ENCODE assay signal across 23 cellular contexts in genomic region chr7:15197359-15197977, GRCh38.
DNase-seq lines count a peak whose midpoint lies in the region; ATAC-seq, FAIRE-seq and TF ChIP-seq lines count a peak whose summit lies in the region.
"Had no signal": no experiment of that assay in that cellular context is flagged by ENCODE, and none has a peak within 500 bp of the region (broad histone marks: within the 10 kb centered on the region; RNA-seq: fewer than 3 reads in every experiment).

No MANE protein-coding gene starts in this region.

- no peak overlapping the region for H3K27ac ChIP-seq in astrocyte (ENCODE audit: low read depth, low read length)
- H3K27ac ChIP-seq in mesenchymal stem cell (ENCODE audit: low read length, poor library complexity, severe bottlenecking): no peak overlapping the region
- no peak overlapping the region for H3K27ac ChIP-seq in psoas muscle
- H3K27ac ChIP-seq: BLaER1, HL-60, KMS-11, RWPE1 had no signal

- H3K4me2 ChIP-seq in astrocyte (ENCODE audit: low read length) (peak overlapping the region; percentile 63), mesenchymal stem cell (ENCODE audit: low read length, poor library complexity, severe bottlenecking) (no peak overlapping the region)
- H3K4me2 ChIP-seq: BLaER1, KMS-11 had no signal

- DNase-seq in D721Med (ENCODE audit: insufficient read length, low spot score) (no peak), H54 (ENCODE audit: insufficient read length, low spot score) (no peak), astrocyte (ENCODE audit: low read depth) (peak; percentile 4), mesenchymal stem cell (no peak), T1000 (lab: John Stamatoyannopoulos, UW) (no peak), psoas muscle (no peak)
- DNase-seq: CD4-positive, CD25-positive, alpha-beta regulatory T cell; DMS53; GDM1; H9; MM.1S; NCI-H2029 treated with DMSO at 0.1 percent for 48 hours; NCI-H446 treated with DMSO at 0.1 percent for 48 hours; NCI-H526; SHP77; SW 1271 had no signal

- no peak overlapping the region for H2BK15ac ChIP-seq in mesenchymal stem cell (ENCODE audit: low read depth, poor library complexity, severe bottlenecking)

- no peaks in the 10 kb centered on the region for H4K20me1 ChIP-seq in astrocyte (ENCODE audit: insufficient read depth, low read length)
- H4K20me1 ChIP-seq: BLaER1 had no signal

- H3K9me3 Mint-ChIP-seq in astrocyte (ENCODE audit: unreplicated experiment): no peaks in the 10 kb centered on the region

- H3K9me3 ChIP-seq in astrocyte (ENCODE audit: insufficient read depth, low read depth, low read length): no peaks in the 10 kb centered on the region
- H3K9me3 ChIP-seq in mesenchymal stem cell (ENCODE audit: control insufficient read depth, low read length): no peaks in the 10 kb centered on the region
- no peaks in the 10 kb centered on the region for H3K9me3 ChIP-seq in psoas muscle
- H3K9me3 ChIP-seq: BLaER1 had no signal

- H2BK12ac ChIP-seq in mesenchymal stem cell (ENCODE audit: low read length in 2 of 2): no peak overlapping the region

- H3K36me3 ChIP-seq in astrocyte (ENCODE audit: insufficient read depth, low read length) (no peaks in the 10 kb centered on the region), mesenchymal stem cell (ENCODE audit: control insufficient read depth in 1 of 2, insufficient read depth in 2 of 2, low read depth in 1 of 2, low read length in 2 of 2) (no peaks in the 10 kb centered on the region), psoas muscle (ENCODE audit: insufficient read depth in 1 of 2, low read depth in 1 of 2) (no peaks in the 10 kb centered on the region)
- H3K36me3 ChIP-seq: BLaER1 had no signal

- 92% methylated on average over 2 of the region's 4 CpGs for WGBS in mesenchymal stem cell
- 81 to 84% (median 84%) methylated on average over 4 of the region's 4 CpGs for WGBS in psoas muscle, 3 donors

- H3K4me3 ChIP-seq in astrocyte (ENCODE audit: insufficient read depth, low read depth, low read length): no peak overlapping the region
- no peak overlapping the region for H3K4me3 ChIP-seq in mesenchymal stem cell (ENCODE audit: insufficient read depth in 1 of 2, low read depth in 1 of 2, low read length in 2 of 2)
- no peak overlapping the region for H3K4me3 ChIP-seq in psoas muscle
- H3K4me3 ChIP-seq: BLaER1 had no signal

- FAIRE-seq in D721Med (lab: Jason Lieb, UNC): peak; percentile 72
- FAIRE-seq in H54 (lab: Jason Lieb, UNC): peak; percentile 33
- no peak for FAIRE-seq in astrocyte (lab: Jason Lieb, UNC)
- FAIRE-seq: GM12891 had no signal

- H3K27ac Mint-ChIP-seq in astrocyte (ENCODE audit: unreplicated experiment): no peak overlapping the region
- H3K27ac Mint-ChIP-seq: IgD-negative memory B cell had no signal

- no peak for TF ChIP-seq POLR2A in H54 (IDR thresholded peaks at IDR 0.05; ENCODE audit: low read depth, low read length)

- no peak overlapping the region for H3K18ac ChIP-seq in mesenchymal stem cell (ENCODE audit: low read depth in 1 of 2, low read length in 2 of 2)

- no peak overlapping the region for H4K8ac ChIP-seq in mesenchymal stem cell (ENCODE audit: low read length)

- no peaks in the 10 kb centered on the region for H3K27me3 Mint-ChIP-seq in astrocyte (ENCODE audit: low read depth, unreplicated experiment)
- H3K27me3 Mint-ChIP-seq: CD4-positive, CD25-positive, alpha-beta regulatory T cell; IgD-negative memory B cell had no signal

- TF ChIP-seq CTCF in D721Med (IDR thresholded peaks at IDR 0.05; ENCODE audit: insufficient read depth, missing control alignments) (no peak), astrocyte (IDR thresholded peaks at IDR 0.05; ENCODE audit: insufficient read depth, low read depth, low read length) (no peak), psoas muscle (IDR thresholded peaks at IDR 0.05) (no peak)

- no peak overlapping the region for H3K4ac ChIP-seq in mesenchymal stem cell (ENCODE audit: low read depth in 1 of 2, low read length in 2 of 2)

- H3K27me3 ChIP-seq in astrocyte (ENCODE audit: insufficient read depth, low read length) (no peaks in the 10 kb centered on the region), mesenchymal stem cell (ENCODE audit: control insufficient read depth in 1 of 2, insufficient read depth in 1 of 2, low read length in 2 of 2) (no peaks in the 10 kb centered on the region), psoas muscle (ENCODE audit: insufficient read depth in 3 of 3, low read length in 2 of 3) (no peaks in the 10 kb centered on the region)
- H3K27me3 ChIP-seq: BLaER1 had no signal

- H4K91ac ChIP-seq in mesenchymal stem cell (ENCODE audit: low read length): no peak overlapping the region

- no peak overlapping the region for H2AK5ac ChIP-seq in mesenchymal stem cell (ENCODE audit: low read length, severe bottlenecking)

- H3K23ac ChIP-seq in mesenchymal stem cell (ENCODE audit: low read length in 2 of 2): no peak overlapping the region

- no peaks in the 10 kb centered on the region for H3K79me2 ChIP-seq in astrocyte (ENCODE audit: insufficient read depth, low read length)

- H3K14ac ChIP-seq in mesenchymal stem cell (ENCODE audit: low read length in 2 of 2): no peak overlapping the region

- H3K4me1 ChIP-seq in astrocyte (ENCODE audit: insufficient read depth, low read length) (peaks cover 9% of the 10 kb centered on the region), mesenchymal stem cell (ENCODE audit: control insufficient read depth, insufficient read depth, low read depth, low read length) (no peaks in the 10 kb centered on the region), psoas muscle (no peaks in the 10 kb centered on the region)
- H3K4me1 ChIP-seq: BLaER1 had no signal

- H3K36me3 Mint-ChIP-seq in astrocyte (ENCODE audit: low read depth, unreplicated experiment): no peaks in the 10 kb centered on the region
- H3K36me3 Mint-ChIP-seq: CD4-positive, CD25-positive, alpha-beta regulatory T cell; IgD-negative memory B cell had no signal

- no peak overlapping the region for H3K4me3 Mint-ChIP-seq in astrocyte (ENCODE audit: unreplicated experiment)
- H3K4me3 Mint-ChIP-seq: CD4-positive, CD25-positive, alpha-beta regulatory T cell; IgD-negative memory B cell had no signal

- H3K79me1 ChIP-seq in mesenchymal stem cell (replicated peaks; ENCODE audit: low read length, poor library complexity, severe bottlenecking): no peaks in the 10 kb centered on the region

- ATAC-seq in psoas muscle (no peak), GM21786 (IDR thresholded peaks at IDR 0.05; ENCODE audit: unreplicated experiment) (no peak)

- H3K9ac ChIP-seq in astrocyte (ENCODE audit: low read length) (no peak overlapping the region), mesenchymal stem cell (ENCODE audit: low read length) (peak overlapping the region; percentile 74)
- H3K9ac ChIP-seq: BLaER1, KMS-11 had no signal

- intact Hi-C loops in psoas muscle (cut with DNase I): no loop called here

- H3K4me1 Mint-ChIP-seq in astrocyte (ENCODE audit: low read depth, unreplicated experiment): peaks cover 10% of the 10 kb centered on the region
- H3K4me1 Mint-ChIP-seq: CD4-positive, CD25-positive, alpha-beta regulatory T cell; IgD-negative memory B cell had no signal

- H2AFZ ChIP-seq in astrocyte (ENCODE audit: low read depth, low read length): no peak overlapping the region
- no peak overlapping the region for H2AFZ ChIP-seq in mesenchymal stem cell (ENCODE audit: low read depth, low read length)

- no peak overlapping the region for H2BK5ac ChIP-seq in mesenchymal stem cell (ENCODE audit: low read depth, low read length, poor library complexity, severe bottlenecking)

- no peak overlapping the region for H2BK120ac ChIP-seq in mesenchymal stem cell (ENCODE audit: low read depth, low read length)
